Comparison of ENCODE assay signal across 1 cellular context in genomic region chr9:109968332-109968657, GRCh38.
TF ChIP-seq lines count a peak whose summit lies in the region.

No MANE protein-coding gene starts in this region.

TF ChIP-seq in GM12878, 131 proteins besides CTCF, POLR2A, EP300 and RAD21 (continued from another document):
- TF ChIP-seq ETV6 (conservative IDR thresholded peaks at IDR 0.05 in 1 of 2, IDR thresholded peaks at IDR 0.05 in 1 of 2; ENCODE audit: borderline replicate concordance in 1 of 2, low read depth in 1 of 2) (peak in 1 of 2 experiments; percentile 80; a peak in 2 of 4 replicates), CUX1 (IDR thresholded peaks at IDR 0.05; ENCODE audit: insufficient replicate concordance, low read depth, low read length) (peak; percentile 11), KLF5 (IDR thresholded peaks at IDR 0.05; ENCODE audit: partially characterized antibody) (no peak), ZNF24 (IDR thresholded peaks at IDR 0.05) (no peak)
- TF ChIP-seq, protein P1, sequence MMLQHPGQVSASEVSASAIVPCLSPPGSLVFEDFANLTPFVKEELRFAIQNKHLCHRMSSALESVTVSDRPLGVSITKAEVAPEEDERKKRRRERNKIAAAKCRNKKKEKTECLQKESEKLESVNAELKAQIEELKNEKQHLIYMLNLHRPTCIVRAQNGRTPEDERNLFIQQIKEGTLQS (IDR thresholded peaks at IDR 0.05; ENCODE audit: borderline replicate concordance, extremely low read depth, low read depth, low read length): no peak
